8 cellular contexts compared by ENCODE assay signal in the genomic region with DNA sequence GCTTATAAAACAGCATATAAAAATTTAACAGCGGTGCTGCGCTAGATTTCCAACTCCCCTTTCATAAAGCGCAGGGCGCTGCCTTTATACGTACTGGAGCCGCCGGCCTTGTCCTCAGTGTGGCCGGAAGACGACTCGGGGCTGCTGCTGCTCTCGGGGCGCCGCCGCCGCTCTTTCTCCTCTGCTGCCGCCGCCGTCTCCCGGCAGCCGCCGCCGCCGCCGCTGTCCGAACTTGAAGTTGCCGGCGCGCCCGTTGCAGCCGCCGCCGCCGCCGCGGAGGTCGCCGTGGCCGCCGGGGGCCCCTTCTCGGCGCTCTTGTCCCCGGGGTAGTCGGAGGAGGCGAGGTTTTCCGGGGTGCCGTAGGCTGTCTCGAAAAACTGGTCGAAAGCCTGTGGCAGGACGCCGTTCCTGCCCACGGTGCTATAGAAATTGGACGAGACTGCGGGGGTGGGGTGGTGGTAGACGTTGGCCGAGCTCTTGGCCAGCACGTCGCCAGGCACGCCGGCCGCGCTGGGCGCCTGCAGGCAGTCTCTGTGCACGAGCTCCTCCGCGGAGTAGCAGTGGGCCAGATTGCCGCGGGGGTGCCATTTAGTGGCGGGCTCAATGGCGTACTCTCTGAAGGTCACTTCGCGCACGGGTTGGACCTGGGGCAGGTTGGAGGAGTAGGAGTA. TPM values are rescaled to one million over a fixed set of nuclear protein-coding genes. Genes with fewer than 3 reads are reported as not detected.
DNase-seq lines count a peak whose midpoint lies in the region; ATAC-seq and TF ChIP-seq lines count a peak whose summit lies in the region.

No MANE protein-coding gene starts in this region.

- RAD21 ChIA-PET in HCT116 (lab: Charles Lee; ENCODE audit: low non-redundant PET in 1 of 2, low total read pairs in 2 of 2, uncharacterized antibody in 2 of 2, unreplicated experiment in 2 of 2), result interaction anchor here in 1 of 2 experiments (1.4 kb wide), 1 partner anchor 12 kb away, joined by 7 read pairs; no protein-coding TSS in a partner anchor

- DNase-seq in AG04450 (ENCODE audit: low read depth, low spot score) (no peak), HCT116 (ENCODE audit: low read depth, low spot score) (no peak), WTC11 (ENCODE audit: low spot score) (peak; percentile 58), glomerular visceral epithelial cell (ENCODE audit: extremely low spot score) (peak; percentile 52), Karpas-422 (no peak)

- peak overlapping the region; percentile 100 for H3K4me2 ChIP-seq in HCT116 (ENCODE audit: low read length)
- peak overlapping the region; percentile 98 for H3K4me2 ChIP-seq in skeletal muscle satellite cell (ENCODE audit: low read length)
- no peak overlapping the region for H3K4me2 ChIP-seq in Karpas-422 (ENCODE audit: low read depth, low read length, poor library complexity, severe bottlenecking)

- H3K9ac ChIP-seq in HCT116 (ENCODE audit: low read length) (peak overlapping the region; percentile 85), skeletal muscle satellite cell (ENCODE audit: low read depth, low read length) (peak overlapping the region; percentile 89), Karpas-422 (ENCODE audit: low read length) (no peak overlapping the region)

- peaks cover 100% of the 10 kb centered on the region for H3K27me3 Mint-ChIP-seq in WTC11 (ENCODE audit: low read depth)

- TF ChIP-seq CTCF in AG04450 (IDR thresholded peaks at IDR 0.05; ENCODE audit: low read depth, low read length), result no peak
- TF ChIP-seq CTCF in HCT116 (IDR thresholded peaks at IDR 0.05 in 2 of 3, conservative IDR thresholded peaks at IDR 0.05 in 1 of 3; ENCODE audit: borderline replicate concordance in 1 of 3, insufficient read depth in 1 of 3, low read depth in 2 of 3, low read length in 2 of 3), result no peak
- TF ChIP-seq CTCF in WTC11 (IDR thresholded peaks at IDR 0.05), result no peak

- H3K9me2 ChIP-seq in HCT116 (ENCODE audit: insufficient read depth), result no peaks in the 10 kb centered on the region
- H3K9me2 ChIP-seq in Karpas-422 (replicated peaks; ENCODE audit: insufficient read depth, low read length), result no peaks in the 10 kb centered on the region

- no peaks in the 10 kb centered on the region for H3K9me3 Mint-ChIP-seq in WTC11

- peak overlapping the region; percentile 45 for H3K4me3 Mint-ChIP-seq in WTC11

- peak; percentile 66 for ATAC-seq in HCT116
- no peak for ATAC-seq in WTC11
- ATAC-seq in HG03196 (IDR thresholded peaks at IDR 0.05; ENCODE audit: unreplicated experiment), result no peak
- no peak for ATAC-seq in GM19328 (IDR thresholded peaks at IDR 0.05; ENCODE audit: unreplicated experiment)

- peaks cover 23% of the 10 kb centered on the region; the same call in 1 of the 2 replicates for H3K9me3 ChIP-seq in AG04450 (ENCODE audit: control insufficient read depth, insufficient read depth, low read length)
- H3K9me3 ChIP-seq in HCT116 (ENCODE audit: control insufficient read depth in 1 of 2, insufficient read depth in 1 of 2, low read depth in 1 of 2, low read length in 2 of 2), result no peaks in the 10 kb centered on the region
- H3K9me3 ChIP-seq in skeletal muscle satellite cell (replicated peaks; ENCODE audit: low read length), result no peaks in the 10 kb centered on the region
- no peaks in the 10 kb centered on the region for H3K9me3 ChIP-seq in Karpas-422 (ENCODE audit: low read length)

- H2AFZ ChIP-seq in HCT116 (ENCODE audit: low read depth, low read length, poor library complexity, severe bottlenecking), result peak overlapping the region; percentile 78
- H2AFZ ChIP-seq in Karpas-422 (ENCODE audit: low read length), result no peak overlapping the region

- no peak overlapping the region for H3K27ac Mint-ChIP-seq in WTC11

- peaks cover 25 to 48% of the 10 kb centered on the region in 2 experiments for H3K4me1 ChIP-seq in HCT116 (ENCODE audit: control insufficient read depth in 1 of 2, insufficient read depth in 2 of 2, low read length in 2 of 2)
- H3K4me1 ChIP-seq in skeletal muscle satellite cell (ENCODE audit: control insufficient read depth, insufficient read depth, low read length), result peaks cover 68% of the 10 kb centered on the region
- H3K4me1 ChIP-seq in Karpas-422 (ENCODE audit: low read length), result no peaks in the 10 kb centered on the region; the same call in 1 of the 2 replicates

- H3K4me3 ChIP-seq in AG04450 (ENCODE audit: low read depth, low read length), result peak overlapping the region; percentile 36
- peak overlapping the region; percentile 70 to 85 for H3K4me3 ChIP-seq in HCT116 (replicated peaks in 1 of 2; ENCODE audit: low read depth in 1 of 2, low read length in 2 of 2)
- peak overlapping the region; percentile 83 for H3K4me3 ChIP-seq in skeletal muscle satellite cell (ENCODE audit: low read length)
- no peak overlapping the region for H3K4me3 ChIP-seq in Karpas-422 (ENCODE audit: low read length)

- CTCF ChIA-PET in AG04450 (lab: Charles Lee) (interaction anchor here (1.0 to 1.1 kb wide), 3 partner anchors 26 to 1292 kb away, joined by 3 to 4 read pairs (median 3); no protein-coding TSS in a partner anchor), HCT116 (lab: Charles Lee) (interaction anchor here (1.4 to 2.0 kb wide), 2 partner anchors 11 to 909 kb away, joined by 7 to 9 read pairs; no protein-coding TSS in a partner anchor), WTC11 (lab: Charles Lee) (interaction anchor here (0.7 to 1.1 kb wide), 4 partner anchors 8 to 41 kb away, joined by 3 to 4 read pairs (median 4); a partner anchor contains a TSS)

- no peak for TF ChIP-seq POLR2A in HCT116 (IDR thresholded peaks at IDR 0.05; ENCODE audit: borderline replicate concordance, extremely low read depth, insufficient read depth, insufficient read length)

- no peaks in the 10 kb centered on the region for H3K36me3 ChIP-seq in HCT116 (ENCODE audit: control insufficient read depth in 1 of 2, insufficient read depth in 2 of 2, low read length in 2 of 2)
- H3K36me3 ChIP-seq in skeletal muscle satellite cell (ENCODE audit: insufficient read depth, low read length), result peaks cover 9% of the 10 kb centered on the region
- H3K36me3 ChIP-seq in Karpas-422 (ENCODE audit: insufficient read depth, low read length), result no peaks in the 10 kb centered on the region

- peaks cover 53% of the 10 kb centered on the region for H3K4me1 Mint-ChIP-seq in WTC11

- H3K36me3 Mint-ChIP-seq in WTC11, result 0 out of 2 replicates have a peak, but pooled peaks cover 3% of the 10 kb centered on the region

- no peak overlapping the region for H3K27ac ChIP-seq in AG04450 (ENCODE audit: low read depth, low read length)
- peak overlapping the region; percentile 88 for H3K27ac ChIP-seq in HCT116 (ENCODE audit: low read depth, low read length)
- H3K27ac ChIP-seq in Karpas-422 (ENCODE audit: low read length), result no peak overlapping the region

- H3K79me2 ChIP-seq in HCT116 (ENCODE audit: insufficient read depth, low read length) (peaks cover 19% of the 10 kb centered on the region; the same call in 1 of the 2 replicates), Karpas-422 (ENCODE audit: low read length) (no peaks in the 10 kb centered on the region)

- H4K20me1 ChIP-seq in HCT116 (ENCODE audit: insufficient read depth) (no peaks in the 10 kb centered on the region), Karpas-422 (ENCODE audit: insufficient read depth, low read depth, low read length) (no peaks in the 10 kb centered on the region)

- POLR2A ChIA-PET in AG04450 (lab: Yijun Ruan, JAX), result interaction anchor here (0.6 kb wide), 1 partner anchor 9 kb away, joined by 4 read pairs; no protein-coding TSS in a partner anchor
- POLR2A ChIA-PET in HCT116 (lab: Charles Lee), result interaction anchor here (1.2 to 1.4 kb wide), 2 partner anchors 10 to 16 kb away, joined by 5 to 7 read pairs; a partner anchor contains a TSS
- POLR2A ChIA-PET in WTC11 (lab: Charles Lee), result no interaction called here

- TF ChIP-seq RAD21 in HCT116 (IDR thresholded peaks at IDR 0.05; ENCODE audit: low read depth), result no peak

- intact Hi-C loops in HCT116 (cut with micrococcal nuclease), result no loop called here

- H3K27me3 ChIP-seq in AG04450 (ENCODE audit: control insufficient read depth, insufficient read depth, low read length), result peaks cover 96% of the 10 kb centered on the region
- no peaks in the 10 kb centered on the region for H3K27me3 ChIP-seq in HCT116 (ENCODE audit: insufficient read depth, low read length)
- H3K27me3 ChIP-seq in skeletal muscle satellite cell (ENCODE audit: control insufficient read depth, insufficient read depth, low read length), result no peaks in the 10 kb centered on the region
- H3K27me3 ChIP-seq in Karpas-422 (ENCODE audit: low read length), result no peaks in the 10 kb centered on the region

- BruUV-seq in HCT116 (replicated peaks; lab: Mats Ljungman, UMichigan), result no TSS peak

RNA-seq across cellular contexts. Expression of a gene that starts 0.6 kb away (rescaled TPM):
- 0.04 and 0.14 TPM in 2 replicates for polyA plus RNA-seq in AG04450 (2011; rRNA removed)
- 0.09 and 0.17 TPM in 2 replicates for polyA minus RNA-seq in AG04450 (2011; rRNA and poly(A)+ RNA removed)
- total RNA-seq in HCT116 (2021; ENCODE audit: unreplicated experiment), result 6.8 TPM
- polyA plus RNA-seq in HCT116 (2012), result 3.9 and 4.6 TPM in 2 replicates
- not detected in 3 replicates for total RNA-seq in WTC11 (2021)
- total RNA-seq in skeletal muscle satellite cell (2012; rRNA removed), result 3.3 and 3.8 TPM in 2 replicates
- not detected in 2 replicates for total RNA-seq in Karpas-422 (2014; rRNA removed; shearing (Covaris generic); ENCODE audit: low replicate concordance)

RNA-seq across cellular contexts. Expression of a gene that starts 10.4 kb away (rescaled TPM):
- polyA plus RNA-seq in AG04450 (2011; rRNA removed), result 0.36 and 0.47 TPM in 2 replicates
- polyA minus RNA-seq in AG04450 (2011; rRNA and poly(A)+ RNA removed), result 0.28 and 0.56 TPM in 2 replicates
- total RNA-seq in HCT116 (2021; ENCODE audit: unreplicated experiment), result 19.6 TPM
- polyA plus RNA-seq in HCT116 (2012), result 7.9 and 13.3 TPM in 2 replicates
- 0.07 TPM in 1 of 3 replicates, not detected in the others for total RNA-seq in WTC11 (2021)
- 8.5 and 9.4 TPM in 2 replicates for total RNA-seq in skeletal muscle satellite cell (2012; rRNA removed)
- not detected in 2 replicates for total RNA-seq in Karpas-422 (2014; rRNA removed; shearing (Covaris generic); ENCODE audit: low replicate concordance)

RNA-seq across cellular contexts. Expression of a gene that starts 15.4 kb away (rescaled TPM):
- not detected in 2 replicates for polyA plus RNA-seq in AG04450 (2011; rRNA removed)
- not detected in 2 replicates for polyA minus RNA-seq in AG04450 (2011; rRNA and poly(A)+ RNA removed)
- total RNA-seq in HCT116 (2021; ENCODE audit: unreplicated experiment), result 3.6 TPM
- polyA plus RNA-seq in HCT116 (2012), result 0.91 and 1.3 TPM in 2 replicates
- not detected in 3 replicates for total RNA-seq in WTC11 (2021)
- total RNA-seq in skeletal muscle satellite cell (2012; rRNA removed), result 0.22 TPM in 1 of 2 replicates, not detected in the other
- 0.07 TPM in 1 of 2 replicates, not detected in the other for total RNA-seq in Karpas-422 (2014; rRNA removed; shearing (Covaris generic); ENCODE audit: low replicate concordance)

RNA-seq across cellular contexts. Expression of a gene that starts 19.1 kb away (rescaled TPM):
- 0.78 and 1.5 TPM in 2 replicates for polyA plus RNA-seq in AG04450 (2011; rRNA removed)
- polyA minus RNA-seq in AG04450 (2011; rRNA and poly(A)+ RNA removed), result 0.18 TPM in 1 of 2 replicates, not detected in the other
- total RNA-seq in HCT116 (2021; ENCODE audit: unreplicated experiment), result 91.0 TPM
- 48.2 and 62.8 TPM in 2 replicates for polyA plus RNA-seq in HCT116 (2012)
- not detected in 3 replicates for total RNA-seq in WTC11 (2021)
- total RNA-seq in skeletal muscle satellite cell (2012; rRNA removed), result 14.6 and 20.3 TPM in 2 replicates
- total RNA-seq in Karpas-422 (2014; rRNA removed; shearing (Covaris generic); ENCODE audit: low replicate concordance), result not detected in 2 replicates

RNA-seq across cellular contexts. Expression of a gene that starts 28.0 kb away (rescaled TPM):
- polyA plus RNA-seq in AG04450 (2011; rRNA removed), result 5.1 and 5.3 TPM in 2 replicates
- polyA minus RNA-seq in AG04450 (2011; rRNA and poly(A)+ RNA removed), result 1.7 and 2.6 TPM in 2 replicates
- total RNA-seq in HCT116 (2021; ENCODE audit: unreplicated experiment) (15.0 TPM), WTC11 (2021) (not detected in 3 replicates)
- polyA plus RNA-seq in HCT116 (2012), result 8.0 and 10.6 TPM in 2 replicates
- 2.0 and 2.8 TPM in 2 replicates for total RNA-seq in skeletal muscle satellite cell (2012; rRNA removed)
- 7.5 and 10.2 TPM in 2 replicates for total RNA-seq in Karpas-422 (2014; rRNA removed; shearing (Covaris generic); ENCODE audit: low replicate concordance)

Comparison
In these comparisons a context has a peak if more than half of its experiments do, and no peak if none do; other contexts are left out.
1. DNase-seq: peak in WTC11 (single experiment) and glomerular visceral epithelial cell (single experiment); none in AG04450 (single experiment), HCT116 (single experiment) and Karpas-422 (single experiment).
2. RNA of a gene that starts 10.4 kb away (total RNA-seq): 19.6 TPM in HCT116 (single experiment); 0.07 TPM in WTC11 and not detected in Karpas-422; every median in the first group is over 10 times any median in the second.